In genomic region chr16:65624246-65624645, GRCh38 we compare ENCODE assay signal across 24 cellular contexts.
"Had no signal": no experiment of that assay in that cellular context is flagged by ENCODE, and none has a peak within 500 bp of the region (broad histone marks: within the 10 kb centered on the region; RNA-seq: fewer than 3 reads in every experiment).

No MANE protein-coding gene starts in this region.

- H3K4me3 ChIP-seq: hepatocyte, left ventricle myocardium inferior, lung, mucosa of descending colon, neural progenitor cell, ovary, right atrium auricular region, right lobe of liver, smooth muscle cell, stomach, testis, thyroid gland, transverse colon, upper lobe of left lung, vagina had no signal

- H3K79me2 ChIP-seq: hepatocyte had no signal

- DNase-seq: islet precursor cell; left ventricle myocardium inferior; midbrain; mucosa of descending colon; naive thymus-derived CD4-positive, alpha-beta T cell; ovary; right lobe of liver; stimulated activated CD4-positive, alpha-beta T cell treated with anti-CD3 and anti-CD28 coated beads, Interleukin-1b, Interleukin-23, amount 100 ng/mL, for 48 hours; stimulated activated CD4-positive, alpha-beta T cell treated with anti-CD3 and anti-CD28 coated beads, Interleukin-2, amount 100 ng/mL, for 48 hours; stimulated activated naive B cell treated with anti-CD40 and anti-IgM and Interleukin-4, amounts not matched to agents 10 μg/mL and 1 μg/mL and 100 μg/mL, for 72 hours; stimulated activated naive CD8-positive, alpha-beta T cell treated with anti-CD3 and anti-CD28 coated beads, Interleukin-15, Interleukin-2, amounts not matched to agents 100 U/mL and 50 U/mL, for 24 hours; stomach; testis; thyroid gland; transverse colon; upper lobe of left lung had no signal

- ATAC-seq: mucosa of descending colon; naive thymus-derived CD4-positive, alpha-beta T cell; right lobe of liver; stimulated activated naive B cell treated with anti-CD40 and anti-IgM and Interleukin-4, amounts not matched to agents 10 μg/mL and 1 μg/mL and 100 μg/mL, for 72 hours; stimulated activated naive CD8-positive, alpha-beta T cell treated with anti-CD3 and anti-CD28 coated beads, Interleukin-15, Interleukin-2, amounts not matched to agents 100 U/mL and 50 U/mL, for 24 hours had no signal

- H3K36me3 Mint-ChIP-seq: naive thymus-derived CD4-positive, alpha-beta T cell; natural killer cell treated with Interleukin-12 subunit alpha and Interleukin-12 subunit beta and Interleukin-15 and Interleukin-18, amount 100 ng/mL, for 72 hours; neural progenitor cell; stimulated activated naive B cell treated with anti-CD40 and anti-IgM and Interleukin-4, amounts not matched to agents 10 μg/mL and 1 μg/mL and 100 μg/mL, for 72 hours had no signal

- H3K27me3 ChIP-seq: hepatocyte, neural progenitor cell, ovary, right atrium auricular region, right lobe of liver, stomach, testis, thyroid gland, transverse colon, upper lobe of left lung, vagina had no signal

- H2AFZ ChIP-seq: hepatocyte, neural progenitor cell had no signal

- H3K27me3 Mint-ChIP-seq: stimulated activated naive B cell treated with anti-CD40 and anti-IgM and Interleukin-4, amounts not matched to agents 10 μg/mL and 1 μg/mL and 100 μg/mL, for 72 hours had no signal

- H3K27ac ChIP-seq: hepatocyte, left ventricle myocardium inferior, neural progenitor cell, ovary, right atrium auricular region, right lobe of liver, stomach, testis, thyroid gland, transverse colon, upper lobe of left lung, vagina had no signal

- H3K4me1 ChIP-seq: left ventricle myocardium inferior, neural progenitor cell, right atrium auricular region, right lobe of liver, stomach, testis, thyroid gland, transverse colon, upper lobe of left lung, vagina had no signal

- H3K4me1 Mint-ChIP-seq: naive thymus-derived CD4-positive, alpha-beta T cell; neural progenitor cell; stimulated activated naive B cell treated with anti-CD40 and anti-IgM and Interleukin-4, amounts not matched to agents 10 μg/mL and 1 μg/mL and 100 μg/mL, for 72 hours had no signal

- H3K4me3 Mint-ChIP-seq: naive thymus-derived CD4-positive, alpha-beta T cell; natural killer cell treated with Interleukin-12 subunit alpha and Interleukin-12 subunit beta and Interleukin-15 and Interleukin-18, amount 100 ng/mL, for 72 hours; neural progenitor cell; stimulated activated naive B cell treated with anti-CD40 and anti-IgM and Interleukin-4, amounts not matched to agents 10 μg/mL and 1 μg/mL and 100 μg/mL, for 72 hours had no signal

- H3K9ac ChIP-seq: neural progenitor cell had no signal

- H3K4me2 ChIP-seq: hepatocyte, neural progenitor cell, smooth muscle cell had no signal

- H3K9me3 Mint-ChIP-seq: natural killer cell treated with Interleukin-12 subunit alpha and Interleukin-12 subunit beta and Interleukin-15 and Interleukin-18, amount 100 ng/mL, for 72 hours; stimulated activated naive B cell treated with anti-CD40 and anti-IgM and Interleukin-4, amounts not matched to agents 10 μg/mL and 1 μg/mL and 100 μg/mL, for 72 hours had no signal

- H3K9me3 ChIP-seq: left ventricle myocardium inferior, mucosa of descending colon, ovary, right atrium auricular region, right lobe of liver, stomach, testis, thyroid gland, transverse colon, upper lobe of left lung, vagina had no signal

- H3K27ac Mint-ChIP-seq: naive thymus-derived CD4-positive, alpha-beta T cell; natural killer cell treated with Interleukin-12 subunit alpha and Interleukin-12 subunit beta and Interleukin-15 and Interleukin-18, amount 100 ng/mL, for 72 hours; neural progenitor cell; progenitor cell of endocrine pancreas had no signal

- H3K36me3 ChIP-seq: left ventricle myocardium inferior, neural progenitor cell, ovary, right atrium auricular region, right lobe of liver, stomach, thyroid gland, transverse colon, upper lobe of left lung, vagina had no signal
